ENCODE assay signal across 19 cellular contexts in genomic region chr9:22954550-22954949, GRCh38.
A peak's percentile ranks its signal among the peaks of the same experiment; 100 is the strongest.
DNase-seq lines count a peak whose midpoint lies in the region; ATAC-seq and TF ChIP-seq lines count a peak whose summit lies in the region.
"Had no signal": no experiment of that assay in that cellular context is flagged by ENCODE, and none has a peak within 500 bp of the region (broad histone marks: within the 10 kb centered on the region; RNA-seq: fewer than 3 reads in every experiment).

No MANE protein-coding gene starts in this region.

- H3K79me2 ChIP-seq in ACC112 (ENCODE audit: control insufficient read depth, insufficient read depth, low read length, unreplicated experiment), result no peaks in the 10 kb centered on the region

- H3K9ac ChIP-seq in endocrine pancreas (ENCODE audit: control insufficient read depth, insufficient read depth, low read length), result no peak overlapping the region

- H3K9me3 ChIP-seq in endocrine pancreas (ENCODE audit: control insufficient read depth, low read length), result no peaks in the 10 kb centered on the region

- peak overlapping the region; percentile 38 for H2AFZ ChIP-seq in ACC112 (ENCODE audit: low read length, unreplicated experiment)

- DNase-seq in NOMO-1 treated with dmso at 0.1 percent for 144 hours (lab: John Stamatoyannopoulos, UW; ENCODE audit: unreplicated experiment) (no peak), NCI-H1694 treated with DMSO at 0.1 percent for 48 hours (lab: John Stamatoyannopoulos, UW) (no peak), NCI-H1930 (lab: John Stamatoyannopoulos, UW) (no peak)
- DNase-seq: ACHN; C1 segment of cervical spinal cord; Calu3; CD4-positive, alpha-beta memory T cell; COR-L47; DMS53; DMS79 treated with DMSO at 0.1 percent for 48 hours; GF-D8; GOT3; H7; HCEC 1CT had no signal

- H3K27me3 ChIP-seq in ACC112 (ENCODE audit: insufficient read depth, low read length) (no peaks in the 10 kb centered on the region), endocrine pancreas (ENCODE audit: control insufficient read depth, insufficient read depth, low read length) (no peaks in the 10 kb centered on the region)

- ATAC-seq in GM21381 (IDR thresholded peaks at IDR 0.05; ENCODE audit: unreplicated experiment), result no peak

- H3K4me1 ChIP-seq in ACC112 (ENCODE audit: control insufficient read depth, insufficient read depth, low read length, unreplicated experiment) (no peaks in the 10 kb centered on the region), endocrine pancreas (ENCODE audit: control insufficient read depth, insufficient read depth, low read length) (no peaks in the 10 kb centered on the region)

- TF ChIP-seq CTCF in 22Rv1 (IDR thresholded peaks at IDR 0.05), result no peak
- TF ChIP-seq CTCF in VCaP (conservative IDR thresholded peaks at IDR 0.05), result no peak

- no peak overlapping the region for H3K4me3 ChIP-seq in ACC112 (ENCODE audit: low read depth, low read length)
- H3K4me3 ChIP-seq in endocrine pancreas (ENCODE audit: control insufficient read depth, insufficient read depth, low read length), result peak overlapping the region; percentile 5

- no peaks in the 10 kb centered on the region for H3K36me3 ChIP-seq in ACC112 (ENCODE audit: insufficient read depth, low read length)
- no peaks in the 10 kb centered on the region for H3K36me3 ChIP-seq in endocrine pancreas (ENCODE audit: control insufficient read depth, insufficient read depth, low read length)

- peak overlapping the region; percentile 63 for H3K27ac ChIP-seq in 22Rv1
- H3K27ac ChIP-seq in ACC112 (ENCODE audit: low read depth, low read length), result no peak overlapping the region
- H3K27ac ChIP-seq in VCaP, result peak overlapping the region; percentile 92
